ENCODE assay signal across 27 cellular contexts in the genomic region with DNA sequence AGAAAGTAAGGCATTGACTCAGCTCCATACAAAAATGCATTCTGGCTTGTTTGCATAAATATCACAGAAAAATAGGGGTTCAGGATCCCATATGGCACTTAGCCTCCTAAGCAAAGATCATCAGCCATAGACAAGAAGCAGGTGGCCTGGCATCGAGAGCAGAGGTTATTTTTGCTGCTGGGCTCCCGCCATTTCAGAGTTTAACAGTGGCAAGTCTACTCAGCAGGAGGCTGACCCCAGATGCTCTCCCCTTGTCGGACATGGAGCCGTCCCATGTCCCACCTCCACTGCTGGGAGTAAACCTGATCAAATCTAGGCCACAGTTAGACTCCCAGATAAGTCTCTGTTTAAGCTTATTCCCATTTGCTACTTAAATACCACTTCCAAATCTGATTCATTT.
DNase-seq lines count a peak whose midpoint lies in the region; ATAC-seq, FAIRE-seq and TF ChIP-seq lines count a peak whose summit lies in the region.
"Had no signal": no experiment of that assay in that cellular context is flagged by ENCODE, and none has a peak within 500 bp of the region (broad histone marks: within the 10 kb centered on the region; RNA-seq: fewer than 3 reads in every experiment).

No MANE protein-coding gene starts in this region.

- FAIRE-seq in H1 (lab: Jason Lieb, UNC): no peak
- FAIRE-seq: G401.6, HTR-8/SVneo, K562 had no signal

- H3K9me3 ChIP-seq in right atrium auricular region (no peaks in the 10 kb centered on the region), H1 (ENCODE audit: insufficient read depth in 2 of 2, low read depth in 1 of 2, low read length in 1 of 2) (no peaks in the 10 kb centered on the region)
- H3K9me3 ChIP-seq: BE2C had no signal

- POLR2A ChIA-PET in H1 (lab: Charles Lee; ENCODE audit: partially characterized antibody): no interaction called here

- H2BK12ac ChIP-seq in H1 (ENCODE audit: low read depth, low read length): no peak overlapping the region

- no peak overlapping the region for H2AK5ac ChIP-seq in H1 (ENCODE audit: low read depth, low read length)
- no peak overlapping the region for H2AK5ac ChIP-seq in mesendoderm (ENCODE audit: low read length)

- H3K23ac ChIP-seq in H1 (ENCODE audit: insufficient read length) (no peak overlapping the region), mesendoderm (ENCODE audit: low read length) (no peak overlapping the region)

- DNase-seq in Right ventricle myocardium superior (no peak), right atrium auricular region (ENCODE audit: low spot score) (no peak), H1 (ENCODE audit: low read depth in 1 of 2, low spot score in 2 of 2) (no peak), mesendoderm (peak; percentile 3), midbrain (lab: John Stamatoyannopoulos, UW) (no peak), SHP77 treated with DMSO at 0.1 percent for 48 hours (lab: John Stamatoyannopoulos, UW) (no peak)
- DNase-seq in activated CD4-positive, alpha-beta T cell treated with anti-CD3 and anti-CD28 coated beads, Interleukin-2, amount 50 U/mL, for 4 hours: no peak
- DNase-seq in effector memory CD8-positive, alpha-beta T cell: no peak
- DNase-seq: 8988T; ACHN; BE2C; Calu3; CD8-positive, alpha-beta memory T cell; HCEC 1CT; Kasumi-1; NCI-H1092 treated with DMSO at 0.1 percent for 48 hours; NCI-H1436; NCI-H187 treated with DMSO at 0.1 percent for 48 hours; NCI-H526; NCI-H82; NK-92 treated with Interleukin-12 subunit alpha and Interleukin-12 subunit beta, amount 100 ng/mL, for 24 hours; PC-3 had no signal

- no peak overlapping the region for H4K8ac ChIP-seq in H1 (ENCODE audit: extremely low read depth, insufficient read depth, low read length)
- H4K8ac ChIP-seq in mesendoderm (ENCODE audit: low read depth, low read length): no peak overlapping the region

- no peak for TF ChIP-seq POLR2A in H1 (IDR thresholded peaks at IDR 0.05; ENCODE audit: control extremely low read depth in 1 of 2, low read depth in 2 of 2, low read length in 2 of 2)

- CTCF ChIA-PET in H1 (lab: Charles Lee; ENCODE audit: partially characterized antibody): no interaction called here

- H3K4me3 ChIP-seq in right atrium auricular region (no peak overlapping the region), H1 (ENCODE audit: extremely low read depth in 1 of 4, insufficient read depth in 2 of 4, low read depth in 3 of 4, low read length in 4 of 4) (no peak overlapping the region), mesendoderm (ENCODE audit: low read length) (no peak overlapping the region)
- H3K4me3 ChIP-seq: GM23338, K562 had no signal

- WGBS in H1 (ENCODE audit: extremely low coverage in 1 of 2, insufficient coverage in 1 of 2, insufficient read length in 1 of 2, insufficient replicate concordance in 2 of 2, low coverage in 1 of 2, low lambda C conversion rate in 2 of 2, missing lambda C conversion rate in 1 of 2), 2 experiments: 92% methylated on average over 4 of the region's 4 CpGs; no CpG with 5 or more reads in 1 of the 2 experiments
- WGBS in mesendoderm (ENCODE audit: extremely low coverage, insufficient coverage, low lambda C conversion rate): no CpG with 5 or more reads among the region's 4 CpGs

- ATAC-seq in Right ventricle myocardium superior (ENCODE audit: poor library complexity): peak; percentile 86
- no peak for ATAC-seq in effector memory CD8-positive, alpha-beta T cell (replicated peaks)
- ATAC-seq: GM23338, K562, PC-3 had no signal

- H3K4me3 Mint-ChIP-seq in effector memory CD8-positive, alpha-beta T cell: no peak overlapping the region
- H3K4me3 Mint-ChIP-seq: CD14-positive monocyte; CD8-positive, alpha-beta memory T cell; GM23338 had no signal

- H3K4me2 ChIP-seq in H1 (ENCODE audit: insufficient read depth in 1 of 2, low read depth in 2 of 2, low read length in 2 of 2): no peak overlapping the region
- H3K4me2 ChIP-seq in mesendoderm (ENCODE audit: low read length): no peak overlapping the region
- H3K4me2 ChIP-seq: GM23338 had no signal

- no peak for TF ChIP-seq RAD21 in H1 (IDR thresholded peaks at IDR 0.05 in 1 of 2, conservative IDR thresholded peaks at IDR 0.05 in 1 of 2; ENCODE audit: low read depth in 2 of 2, low read length in 2 of 2)

- H2BK5ac ChIP-seq in H1 (ENCODE audit: low read depth, low read length) (no peak overlapping the region), mesendoderm (ENCODE audit: low read length) (no peak overlapping the region)

- H3K4me1 ChIP-seq in right atrium auricular region: peaks cover 0 to 2% of the 10 kb centered on the region in 2 donors
- peaks cover 0 to 7% (median 2%) of the 10 kb centered on the region in 4 experiments; a peak in 2 of 7 replicates for H3K4me1 ChIP-seq in H1 (replicated peaks in 1 of 4; ENCODE audit: control insufficient read depth in 3 of 4, insufficient read depth in 4 of 4, low read length in 3 of 4)
- H3K4me1 ChIP-seq in mesendoderm (ENCODE audit: control insufficient read depth, low read depth, low read length): peaks cover 4% of the 10 kb centered on the region
- H3K4me1 ChIP-seq: BE2C had no signal

- H4K91ac ChIP-seq in H1 (replicated peaks; ENCODE audit: insufficient read length, low read length): no peak overlapping the region

- H2BK20ac ChIP-seq in H1 (ENCODE audit: low read length): no peak overlapping the region

- H3K27me3 ChIP-seq in right atrium auricular region: no peaks in the 10 kb centered on the region
- H3K27me3 ChIP-seq in H1 (replicated peaks in 1 of 4; ENCODE audit: control insufficient read depth in 3 of 4, extremely low read depth in 1 of 4, insufficient read depth in 3 of 4, low read length in 3 of 4): no peaks in the 10 kb centered on the region
- no peaks in the 10 kb centered on the region for H3K27me3 ChIP-seq in mesendoderm (ENCODE audit: insufficient read depth, low read length, poor library complexity)
- H3K27me3 ChIP-seq: BE2C had no signal

- no peaks in the 10 kb centered on the region for H3K79me1 ChIP-seq in H1 (ENCODE audit: low read depth, low read length)
- H3K79me1 ChIP-seq in mesendoderm (ENCODE audit: low read length): no peaks in the 10 kb centered on the region

- H3K36me3 ChIP-seq in right atrium auricular region (no peaks in the 10 kb centered on the region), H1 (ENCODE audit: control insufficient read depth in 2 of 4, insufficient read depth in 4 of 4, low read length in 3 of 4) (no peaks in the 10 kb centered on the region), mesendoderm (ENCODE audit: control insufficient read depth, insufficient read depth, low read length) (no peaks in the 10 kb centered on the region)
- H3K36me3 ChIP-seq: BE2C had no signal

- H3K9ac ChIP-seq in H1 (replicated peaks in 1 of 4; ENCODE audit: extremely low read depth in 1 of 4, low read depth in 3 of 4, low read length in 3 of 4) (no peak overlapping the region), mesendoderm (ENCODE audit: low read length) (no peak overlapping the region)

- H3K27me3 Mint-ChIP-seq in effector memory CD8-positive, alpha-beta T cell: no peaks in the 10 kb centered on the region
- H3K27me3 Mint-ChIP-seq: CD8-positive, alpha-beta memory T cell had no signal

- no peak overlapping the region for H3K18ac ChIP-seq in H1 (ENCODE audit: extremely low read depth, low read length)
- no peak overlapping the region for H3K18ac ChIP-seq in mesendoderm (ENCODE audit: low read length)

- H2AFZ ChIP-seq in H1 (ENCODE audit: low read length): no peak overlapping the region
- H2AFZ ChIP-seq: GM23338 had no signal

- TF ChIP-seq CTCF in right atrium auricular region (IDR thresholded peaks at IDR 0.05): no peak
- no peak for TF ChIP-seq CTCF in H1 (IDR thresholded peaks at IDR 0.05; ENCODE audit: control extremely low read depth in 1 of 3, insufficient read depth in 1 of 3, low read depth in 1 of 3, low read length in 3 of 3)

- TF ChIP-seq EP300 in H1 (IDR thresholded peaks at IDR 0.05; ENCODE audit: borderline replicate concordance in 1 of 2, low read depth in 2 of 2, low read length in 2 of 2): no peak

- H3K79me2 ChIP-seq in H1 (ENCODE audit: control insufficient read depth in 1 of 2, insufficient read depth in 2 of 2, low read length in 2 of 2) (no peaks in the 10 kb centered on the region), mesendoderm (ENCODE audit: control insufficient read depth, insufficient read depth, low read length) (no peaks in the 10 kb centered on the region)

- intact Hi-C loops in Right ventricle myocardium superior (cut with DNase I): no loop called here

- no peak overlapping the region for H3K27ac ChIP-seq in right atrium auricular region
- H3K27ac ChIP-seq in H1 (ENCODE audit: low read depth, low read length): no peak overlapping the region
- H3K27ac ChIP-seq in mesendoderm (ENCODE audit: low read depth, low read length): no peak overlapping the region

- no peak overlapping the region for H3K27ac Mint-ChIP-seq in effector memory CD8-positive, alpha-beta T cell
- H3K27ac Mint-ChIP-seq: CD8-positive, alpha-beta memory T cell; GM23338 had no signal

- no peak overlapping the region for H3K4ac ChIP-seq in H1 (replicated peaks; ENCODE audit: insufficient read length, low read depth, low read length)
- no peak overlapping the region for H3K4ac ChIP-seq in mesendoderm (ENCODE audit: low read depth, low read length)

- no peaks in the 10 kb centered on the region for H3K9me3 Mint-ChIP-seq in effector memory CD8-positive, alpha-beta T cell
- H3K9me3 Mint-ChIP-seq: CD14-positive monocyte; CD8-positive, alpha-beta memory T cell; GM23338 had no signal

- H3K14ac ChIP-seq in H1 (ENCODE audit: insufficient read length): no peak overlapping the region

- H3K4me1 Mint-ChIP-seq in effector memory CD8-positive, alpha-beta T cell (ENCODE audit: low read depth in 2 of 2): no peaks in the 10 kb centered on the region
- H3K4me1 Mint-ChIP-seq: CD14-positive monocyte; CD8-positive, alpha-beta memory T cell had no signal

- peaks cover 3% of the 10 kb centered on the region for H3K36me3 Mint-ChIP-seq in effector memory CD8-positive, alpha-beta T cell (ENCODE audit: insufficient read depth)

- no peak overlapping the region for H4K5ac ChIP-seq in H1 (ENCODE audit: insufficient read length, low read depth, low read length)
- H4K5ac ChIP-seq in mesendoderm (ENCODE audit: low read length): no peak overlapping the region

- H4K20me1 ChIP-seq in H1 (replicated peaks in 1 of 2; ENCODE audit: control insufficient read depth in 1 of 2, insufficient read depth in 2 of 2, low read length in 2 of 2): no peaks in the 10 kb centered on the region

- no peak overlapping the region for H3K56ac ChIP-seq in H1 (replicated peaks; ENCODE audit: insufficient read length, low read depth, low read length)
- H3K56ac ChIP-seq in mesendoderm (ENCODE audit: low read length): no peak overlapping the region

- H2BK15ac ChIP-seq in H1 (ENCODE audit: low read length) (no peak overlapping the region), mesendoderm (replicated peaks; ENCODE audit: low read depth) (no peak overlapping the region)

- no peaks in the 10 kb centered on the region for H3K23me2 ChIP-seq in H1 (ENCODE audit: low read depth, low read length)

- no peak overlapping the region for H2BK120ac ChIP-seq in H1 (replicated peaks; ENCODE audit: low read depth, low read length)
- H2BK120ac ChIP-seq in mesendoderm (ENCODE audit: low read depth, low read length): no peak overlapping the region
